17 cellular contexts compared by ENCODE assay signal in the genomic region with DNA sequence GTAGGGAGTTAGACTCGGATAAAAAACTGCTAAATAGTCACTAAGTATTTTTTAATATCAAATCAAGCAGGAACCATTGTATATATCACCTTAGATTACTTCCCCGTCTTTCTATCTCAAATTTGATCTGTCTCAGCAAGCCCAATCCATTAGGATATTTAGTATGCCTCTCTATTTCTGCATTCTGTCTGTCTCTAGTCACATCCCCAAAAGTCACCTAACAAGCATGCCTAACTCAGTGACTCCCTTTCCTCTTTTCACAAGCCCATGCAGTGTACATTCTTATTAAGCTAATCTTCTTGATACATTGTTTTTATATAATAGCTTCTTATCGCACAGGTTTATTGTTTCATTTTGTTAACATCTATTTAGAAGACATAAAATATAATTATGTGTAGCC. TPM values are rescaled to one million over a fixed set of nuclear protein-coding genes. Genes with fewer than 3 reads are reported as not detected.
DNase-seq lines count a peak whose midpoint lies in the region; ATAC-seq, FAIRE-seq and TF ChIP-seq lines count a peak whose summit lies in the region.
"Had no signal": no experiment of that assay in that cellular context is flagged by ENCODE, and none has a peak within 500 bp of the region (broad histone marks: within the 10 kb centered on the region; RNA-seq: fewer than 3 reads in every experiment).

No MANE protein-coding gene starts in this region.

- H3K27me3 Mint-ChIP-seq in astrocyte (ENCODE audit: low read depth, unreplicated experiment): no peaks in the 10 kb centered on the region
- no peaks in the 10 kb centered on the region for H3K27me3 Mint-ChIP-seq in activated T-cell treated with anti-CD3 and anti-CD28 coated beads, Interleukin-2, amount 50 U/mL, for 24 hours

- H3K27ac ChIP-seq in GM23248: peak overlapping the region; percentile 55
- no peak overlapping the region for H3K27ac ChIP-seq in astrocyte (ENCODE audit: low read depth, low read length)
- peak overlapping the region; percentile 33 to 39 for H3K27ac ChIP-seq in thoracic aorta

- 71 to 74% methylated on average over 3 of the region's 3 CpGs for WGBS in GM23248 (ENCODE audit: low coverage in 1 of 2, low lambda C conversion rate in 2 of 2, missing lambda C conversion rate in 2 of 2), 2 experiments

- no peaks in the 10 kb centered on the region for H3K9me3 ChIP-seq in GM23248 (ENCODE audit: low read depth)
- no peaks in the 10 kb centered on the region for H3K9me3 ChIP-seq in astrocyte (ENCODE audit: insufficient read depth, low read depth, low read length)
- H3K9me3 ChIP-seq in thoracic aorta: no peaks in the 10 kb centered on the region

- H3K9me2 ChIP-seq in GM23248 (ENCODE audit: insufficient read depth): no peaks in the 10 kb centered on the region

- no peak overlapping the region for H3K4me3 Mint-ChIP-seq in astrocyte (ENCODE audit: unreplicated experiment)
- no peak overlapping the region for H3K4me3 Mint-ChIP-seq in activated T-cell treated with anti-CD3 and anti-CD28 coated beads, Interleukin-2, amount 50 U/mL, for 24 hours
- H3K4me3 Mint-ChIP-seq: GM23338 had no signal

- H3F3A ChIP-seq in GM23248 (ENCODE audit: insufficient read depth): peaks cover 27% of the 10 kb centered on the region

- peak; percentile 39 for FAIRE-seq in astrocyte (lab: Jason Lieb, UNC)

- no peak overlapping the region for H3K27ac Mint-ChIP-seq in astrocyte (ENCODE audit: unreplicated experiment)
- H3K27ac Mint-ChIP-seq in activated T-cell treated with anti-CD3 and anti-CD28 coated beads, Interleukin-2, amount 50 U/mL, for 24 hours: no peak overlapping the region
- H3K27ac Mint-ChIP-seq: GM23338 had no signal

- H3K4me1 ChIP-seq in GM23248 (ENCODE audit: insufficient read depth) (peaks cover 48% of the 10 kb centered on the region), astrocyte (ENCODE audit: insufficient read depth, low read length) (peaks cover 11% of the 10 kb centered on the region), thoracic aorta (ENCODE audit: control insufficient read depth in 1 of 2, low read depth in 2 of 2) (peaks cover 35 to 55% of the 10 kb centered on the region in 2 donors)

- in situ Hi-C loops in GM23248 (cut with MboI): no loop called here

- no peak for ATAC-seq in thoracic aorta (ENCODE audit: insufficient number of reproducible peaks, low FRiP score, low read depth)
- ATAC-seq in GM21390 (IDR thresholded peaks at IDR 0.05; ENCODE audit: unreplicated experiment): no peak
- no peak for ATAC-seq in GM19463 (IDR thresholded peaks at IDR 0.05; ENCODE audit: unreplicated experiment)
- ATAC-seq: GM23338, Right ventricle myocardium inferior had no signal

- no peaks in the 10 kb centered on the region for H3K27me3 ChIP-seq in GM23248 (replicated peaks; ENCODE audit: insufficient read depth)
- H3K27me3 ChIP-seq in astrocyte (ENCODE audit: insufficient read depth, low read length): no peaks in the 10 kb centered on the region
- H3K27me3 ChIP-seq in thoracic aorta (replicated peaks; ENCODE audit: insufficient read depth): no peaks in the 10 kb centered on the region

- no peaks in the 10 kb centered on the region for H3K36me3 ChIP-seq in GM23248 (ENCODE audit: low read depth)
- H3K36me3 ChIP-seq in astrocyte (ENCODE audit: insufficient read depth, low read length): no peaks in the 10 kb centered on the region
- no peaks in the 10 kb centered on the region for H3K36me3 ChIP-seq in thoracic aorta

- peaks cover 12% of the 10 kb centered on the region for H3K4me1 Mint-ChIP-seq in astrocyte (ENCODE audit: low read depth, unreplicated experiment)
- no peaks in the 10 kb centered on the region for H3K4me1 Mint-ChIP-seq in activated T-cell treated with anti-CD3 and anti-CD28 coated beads, Interleukin-2, amount 50 U/mL, for 24 hours (ENCODE audit: low read depth)
- H3K4me1 Mint-ChIP-seq: GM23338 had no signal

- no peak overlapping the region for H3K9ac ChIP-seq in GM23248
- H3K9ac ChIP-seq in astrocyte (ENCODE audit: low read length): no peak overlapping the region

- DNase-seq in GM23248: no peak
- DNase-seq in NCI-H1105 treated with DMSO at 0.1 percent for 48 hours (lab: John Stamatoyannopoulos, UW): peak; percentile 44
- no peak for DNase-seq in astrocyte (ENCODE audit: low read depth)
- no peak for DNase-seq in thoracic aorta (ENCODE audit: low spot score)
- no peak for DNase-seq in activated T-cell treated with anti-CD3 and anti-CD28 coated beads, Interleukin-2, amount 50 U/mL, for 24 hours
- DNase-seq: AML-193; DMS79 treated with DMSO at 0.1 percent for 48 hours; MM.1S; NCI-H1092; NCI-H187 treated with DMSO at 0.1 percent for 48 hours; NCI-H526; NK-92 treated with Interleukin-12 subunit alpha and Interleukin-12 subunit beta, amount 100 ng/mL, for 24 hours had no signal

- H3K4me2 ChIP-seq in GM23248 (ENCODE audit: unreplicated experiment) (no peak overlapping the region), astrocyte (ENCODE audit: low read length) (no peak overlapping the region)
- H3K4me2 ChIP-seq: GM23338 had no signal

- no peaks in the 10 kb centered on the region for H3K9me3 Mint-ChIP-seq in astrocyte (ENCODE audit: unreplicated experiment)
- no peaks in the 10 kb centered on the region for H3K9me3 Mint-ChIP-seq in activated T-cell treated with anti-CD3 and anti-CD28 coated beads, Interleukin-2, amount 50 U/mL, for 24 hours
- H3K9me3 Mint-ChIP-seq: GM23338 had no signal

- no peak for TF ChIP-seq CTCF in astrocyte (IDR thresholded peaks at IDR 0.05; ENCODE audit: insufficient read depth, low read depth, low read length)
- no peak for TF ChIP-seq CTCF in thoracic aorta (IDR thresholded peaks at IDR 0.05)

- H2AFZ ChIP-seq in GM23248 (peak overlapping the region; percentile 29; the same call in 1 of the 2 replicates), astrocyte (ENCODE audit: low read depth, low read length) (no peak overlapping the region)
- H2AFZ ChIP-seq: GM23338 had no signal

- no peaks in the 10 kb centered on the region for H3K79me2 ChIP-seq in GM23248 (ENCODE audit: insufficient read depth)
- no peaks in the 10 kb centered on the region for H3K79me2 ChIP-seq in astrocyte (ENCODE audit: insufficient read depth, low read length)

- no peaks in the 10 kb centered on the region for H4K20me1 ChIP-seq in GM23248 (ENCODE audit: insufficient read depth)
- no peaks in the 10 kb centered on the region for H4K20me1 ChIP-seq in astrocyte (ENCODE audit: insufficient read depth, low read length)

- H3K4me3 ChIP-seq in GM23248: no peak overlapping the region
- H3K4me3 ChIP-seq in astrocyte (ENCODE audit: insufficient read depth, low read depth, low read length): no peak overlapping the region
- no peak overlapping the region for H3K4me3 ChIP-seq in thoracic aorta
- H3K4me3 ChIP-seq: GM23338 had no signal

- no peaks in the 10 kb centered on the region for H3K36me3 Mint-ChIP-seq in astrocyte (ENCODE audit: low read depth, unreplicated experiment)
- H3K36me3 Mint-ChIP-seq in activated T-cell treated with anti-CD3 and anti-CD28 coated beads, Interleukin-2, amount 50 U/mL, for 24 hours (ENCODE audit: low read depth): no peaks in the 10 kb centered on the region

RNA-seq across cellular contexts. Expression of gene PDE1A, which starts 57.8 kb away (rescaled TPM):
- total RNA-seq in GM23248 (2014; rRNA removed; shearing (Covaris generic)): 1.9 and 16.3 TPM in 2 replicates
- polyA plus RNA-seq in GM23248 (2016; fragmentation: Nextera tagmentation; extraction: Ambion mirVana): 0.93 and 1.0 TPM in 2 replicates
- total RNA-seq in astrocyte (0.32 TPM in 1 of 2 replicates, not detected in the other), thoracic aorta (10 to 100 TPM; 31.7 to 35.2 TPM)
- total RNA-seq: SK-MEL-5 had no signal
